ENCODE assay signal across 1 cellular context in genomic region chr10:69125554-69125953, GRCh38.
TF ChIP-seq lines count a peak whose summit lies in the region.

No MANE protein-coding gene starts in this region.

TF ChIP-seq in IMR-90, 13 proteins besides CTCF, POLR2A, EP300 and RAD21 (continued from another document):
- TF ChIP-seq MAFK (IDR thresholded peaks at IDR 0.05; ENCODE audit: low read depth, low read length) (no peak), CHD1 (IDR thresholded peaks at IDR 0.05; ENCODE audit: low read depth, low read length) (no peak), CEBPB (IDR thresholded peaks at IDR 0.05; ENCODE audit: low read depth, low read length) (no peak), BHLHE40 (IDR thresholded peaks at IDR 0.05; ENCODE audit: low read depth, low read length) (no peak), FOS (IDR thresholded peaks at IDR 0.05; ENCODE audit: low read depth, low read length) (no peak), RCOR1 (IDR thresholded peaks at IDR 0.05; ENCODE audit: insufficient replicate concordance, low read length) (no peak), MAZ (IDR thresholded peaks at IDR 0.05; ENCODE audit: borderline replicate concordance, low read depth, low read length) (no peak), MXI1 (IDR thresholded peaks at IDR 0.05; ENCODE audit: borderline replicate concordance, low read depth, low read length) (no peak)
- TF ChIP-seq, protein P1, sequence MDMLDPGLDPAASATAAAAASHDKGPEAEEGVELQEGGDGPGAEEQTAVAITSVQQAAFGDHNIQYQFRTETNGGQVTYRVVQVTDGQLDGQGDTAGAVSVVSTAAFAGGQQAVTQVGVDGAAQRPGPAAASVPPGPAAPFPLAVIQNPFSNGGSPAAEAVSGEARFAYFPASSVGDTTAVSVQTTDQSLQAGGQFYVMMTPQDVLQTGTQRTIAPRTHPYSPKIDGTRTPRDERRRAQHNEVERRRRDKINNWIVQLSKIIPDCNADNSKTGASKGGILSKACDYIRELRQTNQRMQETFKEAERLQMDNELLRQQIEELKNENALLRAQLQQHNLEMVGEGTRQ (IDR thresholded peaks at IDR 0.05; ENCODE audit: low read depth, low read length), result no peak
- TF ChIP-seq, protein P2, sequence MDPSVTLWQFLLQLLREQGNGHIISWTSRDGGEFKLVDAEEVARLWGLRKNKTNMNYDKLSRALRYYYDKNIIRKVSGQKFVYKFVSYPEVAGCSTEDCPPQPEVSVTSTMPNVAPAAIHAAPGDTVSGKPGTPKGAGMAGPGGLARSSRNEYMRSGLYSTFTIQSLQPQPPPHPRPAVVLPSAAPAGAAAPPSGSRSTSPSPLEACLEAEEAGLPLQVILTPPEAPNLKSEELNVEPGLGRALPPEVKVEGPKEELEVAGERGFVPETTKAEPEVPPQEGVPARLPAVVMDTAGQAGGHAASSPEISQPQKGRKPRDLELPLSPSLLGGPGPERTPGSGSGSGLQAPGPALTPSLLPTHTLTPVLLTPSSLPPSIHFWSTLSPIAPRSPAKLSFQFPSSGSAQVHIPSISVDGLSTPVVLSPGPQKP (IDR thresholded peaks at IDR 0.05; ENCODE audit: borderline replicate concordance, low read depth, low read length), result no peak
